Comparison of ENCODE assay signal across 8 cellular contexts in genomic region chr13:41916173-41916954, GRCh38. TPM values are rescaled to one million over a fixed set of nuclear protein-coding genes. Genes with fewer than 3 reads are reported as not detected.
DNase-seq lines count a peak whose midpoint lies in the region; ATAC-seq and TF ChIP-seq lines count a peak whose summit lies in the region.

No MANE protein-coding gene starts in this region.

- H3K36me3 ChIP-seq in gastrocnemius medialis (no peaks in the 10 kb centered on the region), testis (ENCODE audit: low read depth, missing control alignments) (no peaks in the 10 kb centered on the region)

- no peak for TF ChIP-seq CTCF in gastrocnemius medialis (IDR thresholded peaks at IDR 0.05 in 4 of 5, conservative IDR thresholded peaks at IDR 0.05 in 1 of 5)
- TF ChIP-seq CTCF in testis (IDR thresholded peaks at IDR 0.05) = no peak

- H3K4me1 ChIP-seq in gastrocnemius medialis (peaks cover 59 to 63% of the 10 kb centered on the region in 2 donors), testis (peaks cover 5% of the 10 kb centered on the region)

- no peaks in the 10 kb centered on the region for H3K9me3 Mint-ChIP-seq in activated T-cell treated with anti-CD3 and anti-CD28 coated beads, Interleukin-2, amount 50 U/mL, for 4 hours

- intact Hi-C loops in gastrocnemius medialis (cut with DNase I; ENCODE audit: low total_unique reads) (loop anchor here (5.0 to 10.0 kb wide), 2 partner anchors 48 to 126 kb away; partner anchors contain the start of gene VWA8), testis (cut with DNase I; ENCODE audit: low total_unique reads) (no loop called here)

- H3K27me3 Mint-ChIP-seq in activated T-cell treated with anti-CD3 and anti-CD28 coated beads, Interleukin-2, amount 50 U/mL, for 4 hours (ENCODE audit: low read depth) = no peaks in the 10 kb centered on the region

- peaks cover 51% of the 10 kb centered on the region for H3K4me1 Mint-ChIP-seq in activated T-cell treated with anti-CD3 and anti-CD28 coated beads, Interleukin-2, amount 50 U/mL, for 4 hours (ENCODE audit: low read depth)

- DNase-seq in activated T-cell treated with anti-CD3 and anti-CD28 coated beads, Interleukin-2, amount 50 U/mL, for 4 hours = no peak
- DNase-seq in activated T-cell treated with anti-CD3 and anti-CD28 coated beads, Interleukin-2, amount 50 U/mL, for 48 hours = no peak
- DNase-seq in NCI-H69 (lab: John Stamatoyannopoulos, UW) (peak; percentile 22), dermis blood vessel endothelial cell (peak; percentile 75), gastrocnemius medialis (no peak), DMS114 treated with DMSO at 0.1 percent for 48 hours (lab: John Stamatoyannopoulos, UW; ENCODE audit: unreplicated experiment) (no peak), testis (no peak)

- WGBS in testis, 2 donors = 76 to 79% methylated on average over 5 of the region's 5 CpGs

- H3K4me3 Mint-ChIP-seq in activated T-cell treated with anti-CD3 and anti-CD28 coated beads, Interleukin-2, amount 50 U/mL, for 4 hours = peak overlapping the region; percentile 75

- peaks cover 9% of the 10 kb centered on the region for H3K36me3 Mint-ChIP-seq in activated T-cell treated with anti-CD3 and anti-CD28 coated beads, Interleukin-2, amount 50 U/mL, for 4 hours (ENCODE audit: insufficient read depth)

- ATAC-seq in activated T-cell treated with anti-CD3 and anti-CD28 coated beads, Interleukin-2, amount 50 U/mL, for 4 hours = peak; percentile 70 to 71
- peak; percentile 95 for ATAC-seq in HG02642 (IDR thresholded peaks at IDR 0.05; ENCODE audit: poor library complexity, unreplicated experiment)
- ATAC-seq in gastrocnemius medialis = peak; percentile 82 to 94

- H3K4me3 ChIP-seq in gastrocnemius medialis (peak overlapping the region in 1 of 4 donors; percentile 4), testis (no peak overlapping the region)

- H3K27ac ChIP-seq in gastrocnemius medialis (peak overlapping the region; percentile 50 to 77 (median 74)), testis (no peak overlapping the region)

- no peaks in the 10 kb centered on the region for H3K9me3 ChIP-seq in gastrocnemius medialis
- H3K9me3 ChIP-seq in testis = no peaks in the 10 kb centered on the region

- in situ Hi-C loops in gastrocnemius medialis (cut with MboI; ENCODE audit: low sequenced_read_pairs in 4 of 4) = loop anchor here in 1 of 4 donors (25.0 kb wide), 1 partner anchor 171 kb away; no protein-coding TSS in a partner anchor

- no peak for TF ChIP-seq POLR2A in gastrocnemius medialis (IDR thresholded peaks at IDR 0.05)
- TF ChIP-seq POLR2A in testis (IDR thresholded peaks at IDR 0.05) = no peak

- H3K27me3 ChIP-seq in gastrocnemius medialis (no peaks in the 10 kb centered on the region), testis (no peaks in the 10 kb centered on the region)

RNA-seq across cellular contexts. Expression of gene VWA8, which starts 44.5 kb away (rescaled TPM):
- total RNA-seq in activated T-cell treated with anti-CD3 and anti-CD28 coated beads, Interleukin-2, amount 50 U/mL, for 4 hours = 10 to 100 TPM; 22.2 to 31.9 (median 26.4) TPM
- total RNA-seq in dermis blood vessel endothelial cell (12.6 and 14.0 TPM in 2 replicates), gastrocnemius medialis (10 to 100 TPM; 24.7 to 37.9 (median 29.7) TPM), testis (10 to 100 TPM; 15.2 to 27.1 TPM)
- 6.9 TPM for polyA plus RNA-seq in testis (ENCODE audit: insufficient read depth, low read depth, low replicate concordance)

Comparison
In these comparisons a context has a peak if more than half of its experiments do, and no peak if none do; other contexts are left out.
1. DNase-seq: peak in NCI-H69 (single experiment) and dermis blood vessel endothelial cell (single experiment); none in activated T-cell treated with anti-CD3 and anti-CD28 coated beads, Interleukin-2, amount 50 U/mL, for 4 hours (single experiment), activated T-cell treated with anti-CD3 and anti-CD28 coated beads, Interleukin-2, amount 50 U/mL, for 48 hours (0 of 2), gastrocnemius medialis (0 of 2), DMS114 treated with DMSO at 0.1 percent for 48 hours (single experiment) and testis (single experiment).
2. H3K27ac ChIP-seq: peak in gastrocnemius medialis (4 of 4); none in testis (0 of 2).
3. Peak in every context shown above with its lines, with median percentiles within 50 percentile points of each other: ATAC-seq.